ENCODE assay signal across 9 cellular contexts in genomic region chr10:127694580-127695193, GRCh38. TPM values are rescaled to one million over a fixed set of nuclear protein-coding genes. Genes with fewer than 3 reads are reported as not detected.
A peak's percentile ranks its signal among the peaks of the same experiment; 100 is the strongest.
DNase-seq lines count a peak whose midpoint lies in the region; ATAC-seq, FAIRE-seq and TF ChIP-seq lines count a peak whose summit lies in the region.
"Had no signal": no experiment of that assay in that cellular context is flagged by ENCODE, and none has a peak within 500 bp of the region (broad histone marks: within the 10 kb centered on the region; RNA-seq: fewer than 3 reads in every experiment).

No MANE protein-coding gene starts in this region.

- no peak for ATAC-seq in HG03108 (IDR thresholded peaks at IDR 0.05; ENCODE audit: unreplicated experiment)

- H2AFZ ChIP-seq in SU-DHL-6 (ENCODE audit: low read depth, low read length, severe bottlenecking): no peak overlapping the region

- TF ChIP-seq CTCF in SU-DHL-6 (IDR thresholded peaks at IDR 0.05; ENCODE audit: insufficient read depth, low read length, poor library complexity, severe bottlenecking) (peak; percentile 60), Peyer's patch (IDR thresholded peaks at IDR 0.05) (peak in 1 of 6 experiments; percentile 19)

- no peak overlapping the region for H3K4me3 ChIP-seq in SU-DHL-6 (ENCODE audit: insufficient read depth, low read length, poor library complexity, severe bottlenecking)
- no peak overlapping the region for H3K4me3 ChIP-seq in Peyer's patch

- no peaks in the 10 kb centered on the region for H3K79me2 ChIP-seq in SU-DHL-6 (ENCODE audit: insufficient read depth, low read length)

- H3K9me3 ChIP-seq in SU-DHL-6 (ENCODE audit: insufficient read depth, low read length) (no peaks in the 10 kb centered on the region), Peyer's patch (no peaks in the 10 kb centered on the region)

- H3K9ac ChIP-seq in SU-DHL-6 (ENCODE audit: low read length): no peak overlapping the region

- no peaks in the 10 kb centered on the region for H3K4me1 ChIP-seq in Peyer's patch

- DNase-seq in ACHN: peak; percentile 78
- DNase-seq in GM12892 (ENCODE audit: insufficient read length): peak; percentile 13
- DNase-seq in HT-29 (ENCODE audit: low spot score): peak; percentile 66
- DNase-seq in islet precursor cell: peak; percentile 81
- no peak for DNase-seq in Peyer's patch
- DNase-seq in NCI-H2107 treated with DMSO at 0.1 percent for 48 hours (lab: John Stamatoyannopoulos, UW; ENCODE audit: unreplicated experiment): no peak

- in situ Hi-C loops in ACHN (cut with HindIII; ENCODE audit: low pct_ligation_motif_present, low pct_unique_long_range_greater_than_20kb, low sequenced_read_pairs): no loop called here

- H3K36me3 ChIP-seq in SU-DHL-6 (ENCODE audit: low read length) (no peaks in the 10 kb centered on the region), Peyer's patch (no peaks in the 10 kb centered on the region)

- no peaks in the 10 kb centered on the region for H4K20me1 ChIP-seq in SU-DHL-6 (ENCODE audit: low read depth, low read length)

- H3F3A ChIP-seq in SU-DHL-6 (ENCODE audit: insufficient read depth): no peaks in the 10 kb centered on the region

- no peaks in the 10 kb centered on the region for H3K9me2 ChIP-seq in SU-DHL-6 (replicated peaks; ENCODE audit: insufficient read depth, low read length)

- H3K27ac ChIP-seq in SU-DHL-6 (ENCODE audit: low read depth, low read length) (no peak overlapping the region), Peyer's patch (no peak overlapping the region)

- no peak overlapping the region for H3K4me2 ChIP-seq in SU-DHL-6 (ENCODE audit: low read depth, low read length, poor library complexity, severe bottlenecking)

- H3K27me3 ChIP-seq in SU-DHL-6 (ENCODE audit: low read length) (no peaks in the 10 kb centered on the region), Peyer's patch (no peaks in the 10 kb centered on the region)

- TF ChIP-seq POLR2A in GM12892 (IDR thresholded peaks at IDR 0.05; ENCODE audit: low read depth, low read length): no peak
- no peak for TF ChIP-seq POLR2A in Peyer's patch (IDR thresholded peaks at IDR 0.05)

- no peak for FAIRE-seq in GM12892 (lab: Jason Lieb, UNC)

RNA-seq across cellular contexts. Expression of gene FOXI2, which starts 42.3 kb away (rescaled TPM):
- polyA plus RNA-seq in GM12892 (2012; ENCODE audit: missing spikeins): not detected
- total RNA-seq in HT-29 (2014; rRNA removed; shearing (Covaris generic)): not detected in 2 replicates
- under 1 TPM in 1 of 4 donors, not detected in 3; 0.83 TPM for total RNA-seq in Peyer's patch
- total RNA-seq: fibroblast of lung had no signal
- polyA plus RNA-seq: fibroblast of lung had no signal

Comparison
In these comparisons a context has a peak if more than half of its experiments do, and no peak if none do; other contexts are left out.
1. DNase-seq: peak in ACHN (single experiment), GM12892 (single experiment), HT-29 (single experiment) and islet precursor cell (single experiment); none in Peyer's patch (0 of 3) and NCI-H2107 treated with DMSO at 0.1 percent for 48 hours (single experiment).